ENCODE assay signal across 8 cellular contexts in genomic region chr3:23807161-23808015, GRCh38. TPM values are rescaled to one million over a fixed set of nuclear protein-coding genes. Genes with fewer than 3 reads are reported as not detected.
DNase-seq lines count a peak whose midpoint lies in the region; ATAC-seq and TF ChIP-seq lines count a peak whose summit lies in the region.

No MANE protein-coding gene starts in this region.

- peak overlapping the region; percentile 98 for H3K4me3 Mint-ChIP-seq in neural progenitor cell

- ATAC-seq in GM21576 (IDR thresholded peaks at IDR 0.05; ENCODE audit: unreplicated experiment) = no peak

- H2AFZ ChIP-seq in neural progenitor cell (replicated peaks) = no peak overlapping the region

- peaks cover 17% of the 10 kb centered on the region for H3F3A ChIP-seq in neural progenitor cell (ENCODE audit: low read depth)

- H3K27ac ChIP-seq in neural progenitor cell = peak overlapping the region; percentile 18

- no peaks in the 10 kb centered on the region for H3K27me3 ChIP-seq in neural progenitor cell

- H3K27ac Mint-ChIP-seq in neural progenitor cell = peak overlapping the region; percentile 79

- H3K79me2 ChIP-seq in neural progenitor cell (ENCODE audit: low read depth) = peaks cover 63% of the 10 kb centered on the region

- peaks cover 42% of the 10 kb centered on the region for H4K20me1 ChIP-seq in neural progenitor cell (ENCODE audit: low read depth)

- peak overlapping the region; percentile 80 for H3K4me2 ChIP-seq in neural progenitor cell

- H3K4me1 Mint-ChIP-seq in neural progenitor cell = peaks cover 53% of the 10 kb centered on the region

- no peak for TF ChIP-seq CTCF in GM20000 (IDR thresholded peaks at IDR 0.05; ENCODE audit: extremely low read depth, missing control alignments)
- no peak for TF ChIP-seq CTCF in neural progenitor cell (IDR thresholded peaks at IDR 0.05)

- H3K9me3 Mint-ChIP-seq in neural progenitor cell = no peaks in the 10 kb centered on the region

- DNase-seq in AG08396 (ENCODE audit: low spot score) (peak; percentile 56), GM20000 (ENCODE audit: low spot score) (peak; percentile 54), UCSD-AML1 (lab: John Stamatoyannopoulos, UW; ENCODE audit: unreplicated experiment) (peak; percentile 27), fibroblast of peridontal ligament (ENCODE audit: extremely low read depth) (peak; percentile 66), neural progenitor cell (ENCODE audit: low spot score) (no peak), H4 (ENCODE audit: low spot score) (no peak), NCI-H1105 (lab: John Stamatoyannopoulos, UW) (no peak)

- H3K36me3 ChIP-seq in neural progenitor cell = peaks cover 4% of the 10 kb centered on the region

- peaks cover 3% of the 10 kb centered on the region for H3K27me3 Mint-ChIP-seq in neural progenitor cell (ENCODE audit: insufficient read depth, low read depth)

- H3K4me3 ChIP-seq in neural progenitor cell = peak overlapping the region; percentile 86

- H3K9me3 ChIP-seq in neural progenitor cell (ENCODE audit: low read depth) = no peaks in the 10 kb centered on the region

- peak overlapping the region; percentile 53 for H3K9ac ChIP-seq in neural progenitor cell

- peaks cover 25% of the 10 kb centered on the region for H3K36me3 Mint-ChIP-seq in neural progenitor cell

- H3K4me1 ChIP-seq in neural progenitor cell = peaks cover 53% of the 10 kb centered on the region

RNA-seq across cellular contexts. Expression of gene UBE2E1, which starts 1.6 kb away (rescaled TPM):
- total RNA-seq in neural progenitor cell (ENCODE audit: low replicate concordance) = 376 and 391 TPM in 2 replicates
- 62.5 and 81.4 TPM in 2 replicates for total RNA-seq in H4 (2014; rRNA removed; shearing (Covaris generic))

Comparison
In these comparisons a context has a peak if more than half of its experiments do, and no peak if none do; other contexts are left out.
1. DNase-seq: peak in AG08396 (single experiment), GM20000 (single experiment), UCSD-AML1 (single experiment) and fibroblast of peridontal ligament (single experiment); none in neural progenitor cell (single experiment), H4 (single experiment) and NCI-H1105 (single experiment).